10 cellular contexts compared by ENCODE assay signal in genomic region chr3:149180057-149180573, GRCh38.
DNase-seq lines count a peak whose midpoint lies in the region; ATAC-seq and TF ChIP-seq lines count a peak whose summit lies in the region.
"Had no signal": no experiment of that assay in that cellular context is flagged by ENCODE, and none has a peak within 500 bp of the region (broad histone marks: within the 10 kb centered on the region; RNA-seq: fewer than 3 reads in every experiment).

No MANE protein-coding gene starts in this region.

- TF ChIP-seq CTCF in RWPE2 (IDR thresholded peaks at IDR 0.05; ENCODE audit: poor library complexity, severe bottlenecking) (no peak), foreskin fibroblast (IDR thresholded peaks at IDR 0.05; ENCODE audit: low read depth, low read length) (no peak), retinal pigment epithelial cell (conservative IDR thresholded peaks at IDR 0.05; ENCODE audit: low read depth, low read length) (no peak)

- no peaks in the 10 kb centered on the region for H3K9me3 ChIP-seq in RWPE2 (ENCODE audit: severe bottlenecking)

- peak; percentile 99 for DNase-seq in GM04503 (ENCODE audit: low read depth)
- peak; percentile 81 for DNase-seq in RWPE2 (ENCODE audit: low spot score)
- DNase-seq in foreskin fibroblast = peak; percentile 99 to 100
- peak; percentile 99 for DNase-seq in retinal pigment epithelial cell (ENCODE audit: low read depth)
- no peak for DNase-seq in activated CD4-positive, alpha-beta T cell treated with anti-CD3 and anti-CD28 coated beads for 1 hour
- DNase-seq: activated B cell treated with CpG ODN at 0.5 μM for 24 hours, natural killer cell had no signal

- no peak overlapping the region for H3K4me3 ChIP-seq in RWPE2 (ENCODE audit: severe bottlenecking)
- H3K4me3 ChIP-seq in foreskin fibroblast (ENCODE audit: low read depth in 1 of 2, low read length in 2 of 2) = no peak overlapping the region
- H3K4me3 ChIP-seq in retinal pigment epithelial cell (ENCODE audit: low read length) = no peak overlapping the region

- peak overlapping the region; percentile 68 for H3K27ac ChIP-seq in RWPE2 (ENCODE audit: poor library complexity, severe bottlenecking)

- peaks cover 17% of the 10 kb centered on the region for H3K4me1 ChIP-seq in RWPE2 (ENCODE audit: insufficient read depth, poor library complexity, severe bottlenecking)

- no peaks in the 10 kb centered on the region for H3K36me3 ChIP-seq in RWPE2 (ENCODE audit: low read depth)

- no peaks in the 10 kb centered on the region for H3K27me3 ChIP-seq in RWPE2 (ENCODE audit: insufficient read depth, poor library complexity, severe bottlenecking)

- ATAC-seq in RWPE2 (ENCODE audit: low read depth) (peak; percentile 93), GM21526 (IDR thresholded peaks at IDR 0.05; ENCODE audit: low FRiP score, unreplicated experiment) (no peak), HG02798 (IDR thresholded peaks at IDR 0.05; ENCODE audit: poor library complexity, unreplicated experiment) (no peak), GM19351 (IDR thresholded peaks at IDR 0.05; ENCODE audit: unreplicated experiment) (no peak)
